ENCODE assay signal across 8 cellular contexts in genomic region chr7:103073989-103074518, GRCh38. TPM values are rescaled to one million over a fixed set of nuclear protein-coding genes. Genes with fewer than 3 reads are reported as not detected.
DNase-seq lines count a peak whose midpoint lies in the region; ATAC-seq and TF ChIP-seq lines count a peak whose summit lies in the region.

No MANE protein-coding gene starts in this region.

- DNase-seq in activated CD4-positive, alpha-beta T cell treated with anti-CD3 and anti-CD28 coated beads, Interleukin-2, amount 10 ng/mL, durations not matched to agents 7 days and 5 days = no peak
- DNase-seq in activated CD4-positive, alpha-beta T cell treated with anti-CD3 and anti-CD28 coated beads for 48 hours = no peak
- DNase-seq in foreskin fibroblast = no peak
- no peak for DNase-seq in skeletal muscle cell (ENCODE audit: low read depth)
- DNase-seq in NCI-H1694 (lab: John Stamatoyannopoulos, UW) = no peak

- no peaks in the 10 kb centered on the region for H3K9me3 Mint-ChIP-seq in activated CD4-positive, alpha-beta T cell treated with anti-CD3 and anti-CD28 coated beads, Interleukin-2, amount 10 ng/mL, durations not matched to agents 7 days and 5 days

- H2AFZ ChIP-seq in SU-DHL-6 (ENCODE audit: low read depth, low read length, severe bottlenecking) = peak overlapping the region; percentile 45

- H3K9me3 ChIP-seq in SU-DHL-6 (ENCODE audit: insufficient read depth, low read length) = no peaks in the 10 kb centered on the region

- no peaks in the 10 kb centered on the region for H4K20me1 ChIP-seq in SU-DHL-6 (ENCODE audit: low read depth, low read length)

- H3K4me2 ChIP-seq in SU-DHL-6 (ENCODE audit: low read depth, low read length, poor library complexity, severe bottlenecking) = peak overlapping the region; percentile 70

- TF ChIP-seq CTCF in SU-DHL-6 (IDR thresholded peaks at IDR 0.05; ENCODE audit: insufficient read depth, low read length, poor library complexity, severe bottlenecking) = no peak
- TF ChIP-seq CTCF in foreskin fibroblast (IDR thresholded peaks at IDR 0.05; ENCODE audit: low read depth, low read length) = no peak

- no peaks in the 10 kb centered on the region for H3K9me2 ChIP-seq in SU-DHL-6 (replicated peaks; ENCODE audit: insufficient read depth, low read length)

- H3K4me3 ChIP-seq in SU-DHL-6 (ENCODE audit: insufficient read depth, low read length, poor library complexity, severe bottlenecking) (peak overlapping the region; percentile 74), foreskin fibroblast (ENCODE audit: low read depth in 1 of 2, low read length in 2 of 2) (peak overlapping the region; percentile 77 to 84), skeletal muscle cell (ENCODE audit: low read depth, low read length) (peak overlapping the region; percentile 70)

- H3K4me3 Mint-ChIP-seq in activated CD4-positive, alpha-beta T cell treated with anti-CD3 and anti-CD28 coated beads, Interleukin-2, amount 10 ng/mL, durations not matched to agents 7 days and 5 days = peak overlapping the region; percentile 83

- peak overlapping the region; percentile 83 for H3K27ac Mint-ChIP-seq in activated CD4-positive, alpha-beta T cell treated with anti-CD3 and anti-CD28 coated beads, Interleukin-2, amount 10 ng/mL, durations not matched to agents 7 days and 5 days

- no peak for ATAC-seq in GM21390 (IDR thresholded peaks at IDR 0.05; ENCODE audit: unreplicated experiment)
- no peak for ATAC-seq in HG03108 (IDR thresholded peaks at IDR 0.05; ENCODE audit: unreplicated experiment)

- POLR2A ChIA-PET in activated CD4-positive, alpha-beta T cell treated with anti-CD3 and anti-CD28 coated beads, Interleukin-2, amount 10 ng/mL, durations not matched to agents 7 days and 5 days (lab: Charles Lee) = no interaction called here

- peaks cover 30% of the 10 kb centered on the region for H3K4me1 Mint-ChIP-seq in activated CD4-positive, alpha-beta T cell treated with anti-CD3 and anti-CD28 coated beads, Interleukin-2, amount 10 ng/mL, durations not matched to agents 7 days and 5 days

- H3K27me3 Mint-ChIP-seq in activated CD4-positive, alpha-beta T cell treated with anti-CD3 and anti-CD28 coated beads, Interleukin-2, amount 10 ng/mL, durations not matched to agents 7 days and 5 days = no peaks in the 10 kb centered on the region

- no peaks in the 10 kb centered on the region for H3K27me3 ChIP-seq in SU-DHL-6 (ENCODE audit: low read length)

- H3K9ac ChIP-seq in SU-DHL-6 (ENCODE audit: low read length) = peak overlapping the region; percentile 71

- peaks cover 7% of the 10 kb centered on the region; the same call in 1 of the 2 replicates for H3F3A ChIP-seq in SU-DHL-6 (ENCODE audit: insufficient read depth)

- peaks cover 8% of the 10 kb centered on the region for H3K36me3 Mint-ChIP-seq in activated CD4-positive, alpha-beta T cell treated with anti-CD3 and anti-CD28 coated beads, Interleukin-2, amount 10 ng/mL, durations not matched to agents 7 days and 5 days (ENCODE audit: low read depth)

- H3K27ac ChIP-seq in SU-DHL-6 (ENCODE audit: low read depth, low read length) = no peak overlapping the region

- CTCF ChIA-PET in activated CD4-positive, alpha-beta T cell treated with anti-CD3 and anti-CD28 coated beads, Interleukin-2, amount 10 ng/mL, durations not matched to agents 7 days and 5 days (lab: Charles Lee) = interaction anchor here (1.2 to 2.6 kb wide), 4 partner anchors 10 to 75 kb away, joined by 3 to 13 read pairs (median 5); partner anchors contain the start of gene NAPEPLD

- no peaks in the 10 kb centered on the region for H3K36me3 ChIP-seq in SU-DHL-6 (ENCODE audit: low read length)

- H3K79me2 ChIP-seq in SU-DHL-6 (ENCODE audit: insufficient read depth, low read length) = peaks cover 19% of the 10 kb centered on the region

RNA-seq across cellular contexts. Expression of gene FBXL13, which starts 0.5 kb away (rescaled TPM):
- under 1 TPM; 0.15 to 0.17 TPM for total RNA-seq in activated CD4-positive, alpha-beta T cell treated with anti-CD3 and anti-CD28 coated beads, Interleukin-2, amount 10 ng/mL, durations not matched to agents 7 days and 5 days

RNA-seq across cellular contexts. Expression of gene ARMC10, which starts 0.9 kb away (rescaled TPM):
- total RNA-seq in activated CD4-positive, alpha-beta T cell treated with anti-CD3 and anti-CD28 coated beads, Interleukin-2, amount 10 ng/mL, durations not matched to agents 7 days and 5 days = 10 to 100 TPM; 28.3 to 32.9 TPM
